16 cellular contexts compared by ENCODE assay signal in genomic region chr3:151421956-151422355, GRCh38. TPM values are rescaled to one million over a fixed set of nuclear protein-coding genes. Genes with fewer than 3 reads are reported as not detected.
A peak's percentile ranks its signal among the peaks of the same experiment; 100 is the strongest.
DNase-seq lines count a peak whose midpoint lies in the region; ATAC-seq, FAIRE-seq and TF ChIP-seq lines count a peak whose summit lies in the region.
"Had no signal": no experiment of that assay in that cellular context is flagged by ENCODE, and none has a peak within 500 bp of the region (broad histone marks: within the 10 kb centered on the region; RNA-seq: fewer than 3 reads in every experiment).

No MANE protein-coding gene starts in this region.

- 0 out of 2 replicates have a peak overlapping the region, but pooled peaks have one; percentile 1 for H3K4me2 ChIP-seq in OCI-LY1 (ENCODE audit: low read length)

- no peaks in the 10 kb centered on the region for H3K9me2 ChIP-seq in OCI-LY1 (ENCODE audit: low read depth, low read length)

- no peak overlapping the region for H3K9ac ChIP-seq in OCI-LY1 (ENCODE audit: low read length)

- H3K4me1 Mint-ChIP-seq in memory B cell: peaks cover 10% of the 10 kb centered on the region
- H3K4me1 Mint-ChIP-seq: T-cell had no signal

- H3K27ac Mint-ChIP-seq in memory B cell: no peak overlapping the region
- H3K27ac Mint-ChIP-seq: activated CD4-positive, alpha-beta memory T cell treated with anti-CD3 and anti-CD28 coated beads for 36 hours; T-cell had no signal

- intact Hi-C loops in breast epithelium (cut with DNase I; ENCODE audit: low total_unique reads): loop anchor here (5.0 to 10.0 kb wide), 2 partner anchors 810 to 1117 kb away; no protein-coding TSS in a partner anchor

- FAIRE-seq in frontal cortex (lab: Jason Lieb, UNC): no peak
- FAIRE-seq: GM12891 had no signal

- H3K36me3 ChIP-seq in OCI-LY1 (ENCODE audit: insufficient read depth, low read length) (no peaks in the 10 kb centered on the region), breast epithelium (no peaks in the 10 kb centered on the region)

- no peaks in the 10 kb centered on the region for H4K20me1 ChIP-seq in OCI-LY1 (ENCODE audit: insufficient read depth, low read length)

- no peak for TF ChIP-seq POLR2A in breast epithelium (IDR thresholded peaks at IDR 0.05)

- H3K27me3 ChIP-seq in OCI-LY1 (ENCODE audit: insufficient read depth, low read length) (no peaks in the 10 kb centered on the region), breast epithelium (no peaks in the 10 kb centered on the region)

- H3K27me3 Mint-ChIP-seq in memory B cell: no peaks in the 10 kb centered on the region
- H3K27me3 Mint-ChIP-seq: T-cell had no signal

- H3F3A ChIP-seq in OCI-LY1 (ENCODE audit: insufficient read depth, low read length): no peaks in the 10 kb centered on the region

- H3K4me3 Mint-ChIP-seq in memory B cell: no peak overlapping the region
- H3K4me3 Mint-ChIP-seq: activated CD4-positive, alpha-beta memory T cell treated with anti-CD3 and anti-CD28 coated beads for 36 hours; T-cell had no signal

- H3K4me3 ChIP-seq in OCI-LY1 (ENCODE audit: low read depth, low read length, poor library complexity, severe bottlenecking) (no peak overlapping the region), breast epithelium (no peak overlapping the region)

- peaks cover 33% of the 10 kb centered on the region for H3K4me1 ChIP-seq in OCI-LY1 (ENCODE audit: insufficient read depth, low read length, severe bottlenecking)
- no peaks in the 10 kb centered on the region for H3K4me1 ChIP-seq in breast epithelium

- H3K9me3 ChIP-seq in OCI-LY1 (ENCODE audit: low read length): no peaks in the 10 kb centered on the region
- H3K9me3 ChIP-seq in breast epithelium: no peaks in the 10 kb centered on the region

- no peaks in the 10 kb centered on the region for H3K9me3 Mint-ChIP-seq in memory B cell
- H3K9me3 Mint-ChIP-seq: activated CD4-positive, alpha-beta memory T cell treated with anti-CD3 and anti-CD28 coated beads for 36 hours; T-cell had no signal

- no peaks in the 10 kb centered on the region for H3K36me3 Mint-ChIP-seq in memory B cell
- H3K36me3 Mint-ChIP-seq: activated CD4-positive, alpha-beta memory T cell treated with anti-CD3 and anti-CD28 coated beads for 36 hours; T-cell had no signal

- no peak overlapping the region for H2AFZ ChIP-seq in OCI-LY1 (ENCODE audit: low read length)

- no peaks in the 10 kb centered on the region for H3K79me2 ChIP-seq in OCI-LY1 (ENCODE audit: insufficient read depth, low read length)

- no peak for DNase-seq in memory B cell (ENCODE audit: low spot score in 2 of 2)
- no peak for DNase-seq in KG1 (lab: John Stamatoyannopoulos, UW)
- DNase-seq in frontal cortex (ENCODE audit: low spot score in 2 of 2): no peak
- DNase-seq in breast epithelium (ENCODE audit: low spot score in 2 of 2): no peak
- DNase-seq: activated CD4-positive, alpha-beta memory T cell treated with anti-CD3 and anti-CD28 coated beads for 36 hours; activated naive CD4-positive, alpha-beta T cell; caudate nucleus; NCI-H446 treated with DMSO at 0.1 percent for 48 hours; stimulated activated CD4-positive, alpha-beta T cell treated with anti-CD3 and anti-CD28 coated beads, Interleukin-4, amount 100 ng/mL, for 24 hours; T-cell had no signal

- ATAC-seq in GM18498 (IDR thresholded peaks at IDR 0.05; ENCODE audit: unreplicated experiment): peak; percentile 46
- ATAC-seq in HG02884 (IDR thresholded peaks at IDR 0.05; ENCODE audit: unreplicated experiment): peak; percentile 66
- peak; percentile 57 for ATAC-seq in memory B cell (ENCODE audit: low read depth)
- no peak for ATAC-seq in GM18868 (IDR thresholded peaks at IDR 0.05; ENCODE audit: unreplicated experiment)
- ATAC-seq: T-cell had no signal

- peak; percentile 48 for TF ChIP-seq CTCF in OCI-LY1 (IDR thresholded peaks at IDR 0.05; ENCODE audit: low read length)
- TF ChIP-seq CTCF in breast epithelium (IDR thresholded peaks at IDR 0.05): no peak

- H3K27ac ChIP-seq in OCI-LY1 (ENCODE audit: low read depth, low read length, poor library complexity, severe bottlenecking) (peak overlapping the region; percentile 13), breast epithelium (no peak overlapping the region)

RNA-seq across cellular contexts. Expression of gene P2RY12, which starts 37.4 kb away (rescaled TPM):
- total RNA-seq in frontal cortex (17.5 TPM), breast epithelium (1 to 10 TPM; 3.6 to 9.0 (median 3.7) TPM)
- total RNA-seq: activated CD4-positive, alpha-beta memory T cell treated with anti-CD3 and anti-CD28 coated beads for 36 hours; pulmonary artery endothelial cell had no signal

RNA-seq across cellular contexts. Expression of gene IGSF10, which starts 38.9 kb away (rescaled TPM):
- total RNA-seq in frontal cortex (0.82 TPM), breast epithelium (10 to 100 TPM in 2 of 3 donors, 1 to 10 TPM in 1; 7.9 to 15.5 (median 14.4) TPM)
- total RNA-seq: activated CD4-positive, alpha-beta memory T cell treated with anti-CD3 and anti-CD28 coated beads for 36 hours; pulmonary artery endothelial cell had no signal
